Comparison of ENCODE assay signal across 8 cellular contexts in the genomic region with DNA sequence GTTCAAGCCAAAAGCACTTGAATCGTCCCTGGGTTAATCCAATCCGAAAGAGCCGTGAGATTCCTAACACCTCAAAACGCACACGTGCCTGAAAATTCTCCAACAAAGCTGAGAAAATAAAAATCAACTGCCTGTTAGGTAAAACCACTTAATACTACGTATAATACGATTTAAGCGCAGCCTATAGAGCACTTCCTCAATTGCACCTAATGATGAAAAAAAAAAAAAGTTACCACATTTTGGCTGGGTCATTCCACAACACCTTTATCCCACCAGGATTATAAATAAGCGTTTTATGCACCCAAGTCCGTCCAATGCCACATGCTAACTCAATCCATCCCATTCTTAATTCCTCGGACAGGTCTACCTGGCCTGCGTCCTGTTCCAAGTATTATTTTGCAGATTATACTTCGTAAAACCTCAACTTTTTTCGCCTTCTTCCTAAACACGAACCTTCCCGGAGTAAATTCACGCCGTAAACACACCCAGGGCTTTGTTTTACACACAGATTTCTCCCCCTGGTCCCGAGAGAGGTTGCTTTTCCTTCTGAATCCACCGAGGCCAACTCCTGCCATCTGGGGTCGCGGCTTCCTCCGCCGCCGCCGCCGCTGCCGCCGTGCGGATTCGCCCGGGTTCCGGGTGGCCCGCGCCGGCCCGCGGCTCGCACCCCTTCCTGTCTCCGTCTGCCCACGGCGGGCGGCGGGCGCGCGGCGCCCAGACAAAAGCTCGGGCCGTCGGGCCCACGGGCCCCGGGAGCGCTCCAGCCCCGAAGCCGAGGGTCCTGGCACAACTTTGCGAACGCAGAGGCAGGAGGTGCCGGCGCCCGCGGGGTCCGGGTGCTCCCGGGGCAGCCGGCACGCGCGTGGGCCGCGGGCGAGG.
DNase-seq lines count a peak whose midpoint lies in the region; ATAC-seq and TF ChIP-seq lines count a peak whose summit lies in the region.

No MANE protein-coding gene starts in this region.

- peak overlapping the region; percentile 30; the same call in 1 of the 2 replicates for H2AFZ ChIP-seq in KMS-11 (ENCODE audit: low read depth)

- peaks cover 16% of the 10 kb centered on the region for H3K4me1 ChIP-seq in KMS-11 (ENCODE audit: low read depth, poor library complexity, severe bottlenecking)
- H3K4me1 ChIP-seq in urinary bladder (ENCODE audit: insufficient read depth) = no peaks in the 10 kb centered on the region

- no peaks in the 10 kb centered on the region for H3K27me3 ChIP-seq in KMS-11 (ENCODE audit: insufficient read depth, low read depth)

- H3K79me2 ChIP-seq in KMS-11 (ENCODE audit: insufficient read depth, low read depth) = peaks cover 14% of the 10 kb centered on the region; the same call in 1 of the 2 replicates

- H3K4me3 ChIP-seq in KMS-11 (IDR thresholded peaks at IDR 0.05; ENCODE audit: insufficient read depth, low read depth, low read length) = no peak overlapping the region
- peak overlapping the region; percentile 90 for H3K4me3 ChIP-seq in urinary bladder (ENCODE audit: low read depth, low read length)

- H3K4me2 ChIP-seq in KMS-11 = peak overlapping the region; percentile 91

- H3K9me3 Mint-ChIP-seq in activated CD4-positive, alpha-beta T cell treated with anti-CD3 and anti-CD28 coated beads, Interleukin-2, amount 10 ng/mL, durations not matched to agents 24 days and 14 days = no peaks in the 10 kb centered on the region
- H3K9me3 Mint-ChIP-seq in effector memory CD8-positive, alpha-beta T cell = no peaks in the 10 kb centered on the region
- H3K9me3 Mint-ChIP-seq in nephron = no peaks in the 10 kb centered on the region

- peaks cover 11% of the 10 kb centered on the region for H3K36me3 Mint-ChIP-seq in activated CD4-positive, alpha-beta T cell treated with anti-CD3 and anti-CD28 coated beads, Interleukin-2, amount 10 ng/mL, durations not matched to agents 24 days and 14 days (ENCODE audit: low read depth)
- peaks cover 5% of the 10 kb centered on the region for H3K36me3 Mint-ChIP-seq in effector memory CD8-positive, alpha-beta T cell (ENCODE audit: insufficient read depth)
- no peaks in the 10 kb centered on the region for H3K36me3 Mint-ChIP-seq in nephron (ENCODE audit: low read depth)

- TF ChIP-seq CTCF in KMS-11 (conservative IDR thresholded peaks at IDR 0.05; ENCODE audit: low read depth, low read length) (no peak), nephron (IDR thresholded peaks at IDR 0.05; ENCODE audit: unreplicated experiment in 3 of 3) (no peak)

- no peaks in the 10 kb centered on the region for H3K27me3 Mint-ChIP-seq in activated CD4-positive, alpha-beta T cell treated with anti-CD3 and anti-CD28 coated beads, Interleukin-2, amount 10 ng/mL, durations not matched to agents 24 days and 14 days
- no peaks in the 10 kb centered on the region for H3K27me3 Mint-ChIP-seq in effector memory CD8-positive, alpha-beta T cell
- peaks cover 7% of the 10 kb centered on the region for H3K27me3 Mint-ChIP-seq in nephron (ENCODE audit: low read depth)

- H3K36me3 ChIP-seq in KMS-11 (ENCODE audit: insufficient read depth) = no peaks in the 10 kb centered on the region
- H3K36me3 ChIP-seq in urinary bladder (ENCODE audit: insufficient read depth) = no peaks in the 10 kb centered on the region

- intact Hi-C loops in activated CD4-positive, alpha-beta T cell treated with anti-CD3 and anti-CD28 coated beads, Interleukin-2, amount 10 ng/mL, durations not matched to agents 24 days and 14 days (cut with micrococcal nuclease) = loop anchor here (2.0 kb wide), 2 partner anchors 65 to 113 kb away; a partner anchor contains a TSS

- peak overlapping the region; percentile 88 for H3K4me3 Mint-ChIP-seq in activated CD4-positive, alpha-beta T cell treated with anti-CD3 and anti-CD28 coated beads, Interleukin-2, amount 10 ng/mL, durations not matched to agents 24 days and 14 days
- H3K4me3 Mint-ChIP-seq in effector memory CD8-positive, alpha-beta T cell = peak overlapping the region; percentile 83 to 90
- peak overlapping the region; percentile 91 to 95 (median 94) for H3K4me3 Mint-ChIP-seq in nephron

- DNase-seq in EH (ENCODE audit: low read depth) (peak; percentile 43), NCI-H187 treated with DMSO at 0.1 percent for 48 hours (lab: John Stamatoyannopoulos, UW) (no peak)
- DNase-seq in activated CD4-positive, alpha-beta T cell treated with anti-CD3 and anti-CD28 coated beads, Interleukin-2, amount 10 ng/mL, durations not matched to agents 24 days and 14 days = peak; percentile 88
- DNase-seq in effector memory CD8-positive, alpha-beta T cell = peak; percentile 35 to 50 (median 43)

- H3K9ac ChIP-seq in KMS-11 = peak overlapping the region; percentile 56; the same call in 1 of the 2 replicates

- WGBS in urinary bladder = 12% methylated on average over 71 of the region's 71 CpGs

- H3K27ac Mint-ChIP-seq in activated CD4-positive, alpha-beta T cell treated with anti-CD3 and anti-CD28 coated beads, Interleukin-2, amount 10 ng/mL, durations not matched to agents 24 days and 14 days = peak overlapping the region; percentile 88
- peak overlapping the region; percentile 83 to 95 for H3K27ac Mint-ChIP-seq in effector memory CD8-positive, alpha-beta T cell
- peak overlapping the region; percentile 58 to 86 (median 84) for H3K27ac Mint-ChIP-seq in nephron

- peak; percentile 12 for ATAC-seq in GM21619 (IDR thresholded peaks at IDR 0.05; ENCODE audit: unreplicated experiment)
- peak; percentile 7 for ATAC-seq in effector memory CD8-positive, alpha-beta T cell (replicated peaks)

- H4K20me1 ChIP-seq in KMS-11 (ENCODE audit: insufficient read depth) = no peaks in the 10 kb centered on the region

- H3K27ac ChIP-seq in KMS-11 (peak overlapping the region; percentile 22; the same call in 1 of the 2 replicates), urinary bladder (ENCODE audit: low read depth) (no peak overlapping the region)

- peaks cover 28% of the 10 kb centered on the region for H3K4me1 Mint-ChIP-seq in activated CD4-positive, alpha-beta T cell treated with anti-CD3 and anti-CD28 coated beads, Interleukin-2, amount 10 ng/mL, durations not matched to agents 24 days and 14 days
- peaks cover 28 to 30% of the 10 kb centered on the region in 2 donors for H3K4me1 Mint-ChIP-seq in effector memory CD8-positive, alpha-beta T cell (ENCODE audit: low read depth in 2 of 2)
- H3K4me1 Mint-ChIP-seq in nephron = peaks cover 16% of the 10 kb centered on the region
